Comparison of ENCODE assay signal across 14 cellular contexts in genomic region chr5:148005788-148006520, GRCh38. TPM values are rescaled to one million over a fixed set of nuclear protein-coding genes. Genes with fewer than 3 reads are reported as not detected.
DNase-seq lines count a peak whose midpoint lies in the region; ATAC-seq and TF ChIP-seq lines count a peak whose summit lies in the region.
"Had no signal": no experiment of that assay in that cellular context is flagged by ENCODE, and none has a peak within 500 bp of the region (broad histone marks: within the 10 kb centered on the region; RNA-seq: fewer than 3 reads in every experiment).

No MANE protein-coding gene starts in this region.

- intact Hi-C loops in MCF 10A (cut with micrococcal nuclease) = no loop called here
- intact Hi-C loops in breast epithelium (cut with DNase I; ENCODE audit: low total_unique reads) = no loop called here

- no peak overlapping the region for H3K27ac ChIP-seq in breast epithelium
- H3K27ac ChIP-seq: gastrocnemius medialis, psoas muscle had no signal

- TF ChIP-seq POLR2A in breast epithelium (IDR thresholded peaks at IDR 0.05) = no peak

- peaks cover 15 to 16% of the 10 kb centered on the region in 2 donors for H3K9me3 ChIP-seq in breast epithelium
- H3K9me3 ChIP-seq: gastrocnemius medialis had no signal

- H3K36me3 Mint-ChIP-seq in MCF 10A (ENCODE audit: insufficient read depth, unreplicated experiment) (peaks cover 7% of the 10 kb centered on the region), chondrocyte (ENCODE audit: low read depth) (peaks cover 17% of the 10 kb centered on the region)

- peak; percentile 15 for TF ChIP-seq CTCF in MCF 10A (IDR thresholded peaks at IDR 0.05; ENCODE audit: unreplicated experiment)
- no peak for TF ChIP-seq CTCF in breast epithelium (IDR thresholded peaks at IDR 0.05)
- peak; percentile 26 for TF ChIP-seq CTCF in chondrocyte (IDR thresholded peaks at IDR 0.05)

- H3K9me3 Mint-ChIP-seq in MCF 10A (ENCODE audit: unreplicated experiment) = peaks cover 2% of the 10 kb centered on the region
- H3K9me3 Mint-ChIP-seq in chondrocyte (ENCODE audit: low read depth) = peaks cover 15% of the 10 kb centered on the region

- H3K27ac Mint-ChIP-seq in MCF 10A (ENCODE audit: low read depth, unreplicated experiment) = no peak overlapping the region
- no peak overlapping the region for H3K27ac Mint-ChIP-seq in chondrocyte (ENCODE audit: unreplicated experiment)

- H3K4me1 ChIP-seq in breast epithelium = no peaks in the 10 kb centered on the region
- H3K4me1 ChIP-seq: gastrocnemius medialis, psoas muscle had no signal

- no peak for ATAC-seq in HG02571 (IDR thresholded peaks at IDR 0.05; ENCODE audit: unreplicated experiment)
- ATAC-seq: gastrocnemius medialis, psoas muscle had no signal

- H3K4me1 Mint-ChIP-seq in MCF 10A (ENCODE audit: insufficient read depth, unreplicated experiment) = peaks cover 14% of the 10 kb centered on the region
- H3K4me1 Mint-ChIP-seq in chondrocyte (ENCODE audit: low read depth) = no peaks in the 10 kb centered on the region

- BruUV-seq in MCF 10A (replicated peaks; lab: Mats Ljungman, UMichigan) = no TSS peak

- POLR2A ChIA-PET in MCF 10A (lab: Yijun Ruan, JAX) = interaction anchor here (0.6 to 1.2 kb wide), 3 partner anchors 52 to 85 kb away, joined by 3 to 4 read pairs (median 3); no protein-coding TSS in a partner anchor

- H3K27me3 Mint-ChIP-seq in MCF 10A (ENCODE audit: insufficient read depth, unreplicated experiment) (no peaks in the 10 kb centered on the region), chondrocyte (ENCODE audit: low read depth) (no peaks in the 10 kb centered on the region)

- DNase-seq in MCF 10A (ENCODE audit: unreplicated experiment) = no peak
- DNase-seq in breast epithelium (ENCODE audit: low spot score in 2 of 2) = no peak
- DNase-seq in NCI-H526 treated with DMSO at 0.1 percent for 48 hours (lab: John Stamatoyannopoulos, UW) = peak; percentile 15
- no peak for DNase-seq in chondrocyte (ENCODE audit: low spot score)
- DNase-seq in AG20443 (ENCODE audit: low spot score) = no peak
- DNase-seq in activated T-cell treated with anti-CD3 and anti-CD28 coated beads, Interleukin-2, amount 50 U/mL, for 1 hour = no peak
- no peak for DNase-seq in NCI-H1105 treated with DMSO at 0.1 percent for 48 hours (lab: John Stamatoyannopoulos, UW)
- DNase-seq: cerebellar nuclear complex, gastrocnemius medialis, mammary epithelial cell, NCI-H510A, psoas muscle, T1000 had no signal

- CTCF ChIA-PET in MCF 10A (lab: Yijun Ruan, JAX) = no interaction called here

- H3K4me3 Mint-ChIP-seq in MCF 10A (ENCODE audit: unreplicated experiment) (no peak overlapping the region), chondrocyte (ENCODE audit: unreplicated experiment) (no peak overlapping the region)

- no peaks in the 10 kb centered on the region for H3K36me3 ChIP-seq in breast epithelium
- H3K36me3 ChIP-seq: gastrocnemius medialis had no signal

- H3K27me3 ChIP-seq in breast epithelium = no peaks in the 10 kb centered on the region
- H3K27me3 ChIP-seq: gastrocnemius medialis had no signal

- H3K4me3 ChIP-seq in breast epithelium = no peak overlapping the region
- H3K4me3 ChIP-seq: gastrocnemius medialis, psoas muscle had no signal

RNA-seq across cellular contexts. Expression of gene SPINK5, which starts 57.8 kb away (rescaled TPM):
- total RNA-seq in MCF 10A (2022) (0.96 and 3.1 TPM in 2 replicates), breast epithelium (under 1 TPM in 2 of 3 donors, not detected in 1; under 0.01 to 0.16 TPM), chondrocyte (2.0 to 3.2 TPM (median 2.4 TPM) in 3 replicates)

Comparison
In these comparisons a context has a peak if more than half of its experiments do, and no peak if none do; other contexts are left out.
1. CTCF ChIP-seq: peak in MCF 10A (single experiment) and chondrocyte (single experiment); none in breast epithelium (0 of 3).